13 cellular contexts compared by ENCODE assay signal in genomic region chr10:14056545-14057332, GRCh38.
DNase-seq lines count a peak whose midpoint lies in the region; ATAC-seq, FAIRE-seq and TF ChIP-seq lines count a peak whose summit lies in the region.
"Had no signal": no experiment of that assay in that cellular context is flagged by ENCODE, and none has a peak within 500 bp of the region (broad histone marks: within the 10 kb centered on the region; RNA-seq: fewer than 3 reads in every experiment).

No MANE protein-coding gene starts in this region.

- H3K36me3 Mint-ChIP-seq in activated naive CD8-positive, alpha-beta T cell treated with anti-CD3 and anti-CD28 coated beads, Interleukin-2, amount 50 U/mL, for 24 hours (ENCODE audit: low read depth) = peaks cover 3% of the 10 kb centered on the region
- H3K36me3 Mint-ChIP-seq: activated CD4-positive, alpha-beta memory T cell treated with anti-CD3 and anti-CD28 coated beads for 36 hours had no signal

- H3K27ac ChIP-seq in endothelial cell of umbilical vein (ENCODE audit: insufficient read depth, low read depth, low read length) (no peak overlapping the region), muscle layer of duodenum (ENCODE audit: low read length) (peak overlapping the region; percentile 47), dorsolateral prefrontal cortex (no peak overlapping the region)
- H3K27ac ChIP-seq: cardiac muscle cell, uterus had no signal

- no peak for ATAC-seq in activated naive CD8-positive, alpha-beta T cell treated with anti-CD3 and anti-CD28 coated beads, Interleukin-2, amount 50 U/mL, for 24 hours
- ATAC-seq in GM19023 (IDR thresholded peaks at IDR 0.05; ENCODE audit: unreplicated experiment) = no peak

- H3K4me1 ChIP-seq in endothelial cell of umbilical vein (ENCODE audit: control insufficient read depth, extremely low read depth, insufficient read depth, low read length) (no peaks in the 10 kb centered on the region), muscle layer of duodenum (ENCODE audit: control insufficient read depth in 1 of 2, insufficient read depth in 2 of 2, low read length in 2 of 2) (peaks cover 7% of the 10 kb centered on the region in 2 donors)
- H3K4me1 ChIP-seq: Peyer's patch, uterus had no signal

- H3K27ac Mint-ChIP-seq in activated naive CD8-positive, alpha-beta T cell treated with anti-CD3 and anti-CD28 coated beads, Interleukin-2, amount 50 U/mL, for 24 hours = no peak overlapping the region
- H3K27ac Mint-ChIP-seq: activated CD4-positive, alpha-beta memory T cell treated with anti-CD3 and anti-CD28 coated beads for 36 hours had no signal

- no peak overlapping the region for H3K4me3 Mint-ChIP-seq in activated naive CD8-positive, alpha-beta T cell treated with anti-CD3 and anti-CD28 coated beads, Interleukin-2, amount 50 U/mL, for 24 hours
- H3K4me3 Mint-ChIP-seq: activated CD4-positive, alpha-beta memory T cell treated with anti-CD3 and anti-CD28 coated beads for 36 hours had no signal

- peak; percentile 97 for DNase-seq in AG09309 (ENCODE audit: low read depth)
- peak; percentile 78 for DNase-seq in NCI-H2171 treated with DMSO at 0.1 percent for 48 hours (lab: John Stamatoyannopoulos, UW)
- peak; percentile 19 for DNase-seq in endothelial cell of umbilical vein (ENCODE audit: low read depth, low spot score)
- no peak for DNase-seq in dorsolateral prefrontal cortex
- no peak for DNase-seq in activated naive CD8-positive, alpha-beta T cell treated with anti-CD3 and anti-CD28 coated beads, Interleukin-2, amount 50 U/mL, for 24 hours
- no peak for DNase-seq in AML-193 (lab: John Stamatoyannopoulos, UW)
- DNase-seq: activated CD4-positive, alpha-beta memory T cell treated with anti-CD3 and anti-CD28 coated beads for 36 hours; Peyer's patch; uterus had no signal

- no peak overlapping the region for H3K9ac ChIP-seq in endothelial cell of umbilical vein (replicated peaks; ENCODE audit: extremely low read depth, insufficient read depth, low read length)

- dilution Hi-C loops in endothelial cell of umbilical vein (cut with MboI; ENCODE audit: extremely low pct_ligation_motif_present, low sequenced_read_pairs) = no loop called here

- H3K9me3 ChIP-seq in endothelial cell of umbilical vein (replicated peaks; ENCODE audit: control insufficient read depth, insufficient read depth, low read length) = no peaks in the 10 kb centered on the region
- no peaks in the 10 kb centered on the region for H3K9me3 ChIP-seq in muscle layer of duodenum (ENCODE audit: control insufficient read depth in 1 of 2, low read length in 2 of 2)
- H3K9me3 ChIP-seq: uterus had no signal

- no TSS peak for BruUV-seq in endothelial cell of umbilical vein (replicated peaks; lab: Mats Ljungman, UMichigan)

- TF ChIP-seq CTCF in AG09309 (IDR thresholded peaks at IDR 0.05; ENCODE audit: control insufficient read depth, insufficient read depth, low read depth, low read length, missing control alignments) = no peak
- TF ChIP-seq CTCF in endothelial cell of umbilical vein (IDR thresholded peaks at IDR 0.05; ENCODE audit: extremely low read depth in 1 of 2, insufficient read depth in 1 of 2, low read depth in 1 of 2, low read length in 2 of 2) = no peak
- no peak for TF ChIP-seq CTCF in dorsolateral prefrontal cortex (IDR thresholded peaks at IDR 0.05 in 54 of 56, conservative IDR thresholded peaks at IDR 0.05 in 2 of 56; ENCODE audit: low read depth in 1 of 56, partially characterized antibody in 56 of 56)

- H3K36me3 ChIP-seq in endothelial cell of umbilical vein (ENCODE audit: control insufficient read depth in 2 of 2, extremely low read depth in 1 of 2, insufficient read depth in 2 of 2, low read length in 2 of 2) (no peaks in the 10 kb centered on the region), muscle layer of duodenum (ENCODE audit: control insufficient read depth in 1 of 2, insufficient read depth in 2 of 2, low read length in 2 of 2) (no peaks in the 10 kb centered on the region)
- H3K36me3 ChIP-seq: cardiac muscle cell, Peyer's patch, uterus had no signal

- POLR2A ChIA-PET in endothelial cell of umbilical vein (lab: Charles Lee) = no interaction called here

- no peaks in the 10 kb centered on the region for H4K20me1 ChIP-seq in endothelial cell of umbilical vein (replicated peaks; ENCODE audit: control insufficient read depth, extremely low read depth, insufficient read depth, low read length)

- intact Hi-C loops in endothelial cell of umbilical vein (cut with micrococcal nuclease) = no loop called here
- intact Hi-C loops in dorsolateral prefrontal cortex (cut with DNase I) = no loop called here

- no peaks in the 10 kb centered on the region for H3K4me1 Mint-ChIP-seq in activated naive CD8-positive, alpha-beta T cell treated with anti-CD3 and anti-CD28 coated beads, Interleukin-2, amount 50 U/mL, for 24 hours

- H3K9me3 Mint-ChIP-seq in activated naive CD8-positive, alpha-beta T cell treated with anti-CD3 and anti-CD28 coated beads, Interleukin-2, amount 50 U/mL, for 24 hours = peaks cover 4% of the 10 kb centered on the region

- H3K9me1 ChIP-seq in endothelial cell of umbilical vein (replicated peaks; ENCODE audit: control insufficient read depth, extremely low read depth, insufficient read depth, low read length) = no peaks in the 10 kb centered on the region

- no peak for TF ChIP-seq POLR2A in endothelial cell of umbilical vein (IDR thresholded peaks at IDR 0.05; ENCODE audit: low read depth, low read length)

- peaks cover 2 to 5% of the 10 kb centered on the region in 2 experiments for H3K27me3 ChIP-seq in endothelial cell of umbilical vein (ENCODE audit: control insufficient read depth in 2 of 2, insufficient read depth in 2 of 2, low read length in 2 of 2)
- H3K27me3 ChIP-seq in muscle layer of duodenum (ENCODE audit: low read depth, low read length) = no peaks in the 10 kb centered on the region
- no peaks in the 10 kb centered on the region for H3K27me3 ChIP-seq in dorsolateral prefrontal cortex
- H3K27me3 ChIP-seq: cardiac muscle cell, Peyer's patch had no signal

- peaks cover 3% of the 10 kb centered on the region for H3K27me3 Mint-ChIP-seq in activated naive CD8-positive, alpha-beta T cell treated with anti-CD3 and anti-CD28 coated beads, Interleukin-2, amount 50 U/mL, for 24 hours

- CTCF ChIA-PET in endothelial cell of umbilical vein (lab: Charles Lee) = interaction anchor here (1.0 kb wide), 1 partner anchor 16 kb away, joined by 4 read pairs; no protein-coding TSS in a partner anchor

- H3K4me2 ChIP-seq in endothelial cell of umbilical vein (ENCODE audit: insufficient read depth, low read length) = no peak overlapping the region

- H3K79me2 ChIP-seq in endothelial cell of umbilical vein (ENCODE audit: control insufficient read depth, insufficient read depth, low read length) = no peaks in the 10 kb centered on the region

- H3K4me3 ChIP-seq in AG09309 (ENCODE audit: control insufficient read depth, low read depth, low read length) (no peak overlapping the region), endothelial cell of umbilical vein (replicated peaks in 1 of 3; ENCODE audit: insufficient read depth in 1 of 3, low read depth in 1 of 3, low read length in 3 of 3) (no peak overlapping the region), muscle layer of duodenum (ENCODE audit: low read depth in 1 of 2, low read length in 2 of 2) (no peak overlapping the region), dorsolateral prefrontal cortex (no peak overlapping the region)
- H3K4me3 ChIP-seq: cardiac muscle cell, Peyer's patch, uterus had no signal

- FAIRE-seq in endothelial cell of umbilical vein (lab: Jason Lieb, UNC) = no peak
- FAIRE-seq: islet of Langerhans had no signal

- H2AFZ ChIP-seq in endothelial cell of umbilical vein (ENCODE audit: low read depth, low read length) = no peak overlapping the region

TF ChIP-seq in endothelial cell of umbilical vein, 7 proteins besides CTCF, POLR2A, EP300 and RAD21:
- TF ChIP-seq MAX (IDR thresholded peaks at IDR 0.05; ENCODE audit: insufficient read depth, insufficient read length) = no peak
- no peak for TF ChIP-seq POLR2AphosphoS5 (IDR thresholded peaks at IDR 0.05; ENCODE audit: insufficient read depth, low read depth, low read length)
- no peak for TF ChIP-seq EZH2 (IDR thresholded peaks at IDR 0.05; ENCODE audit: borderline replicate concordance, low read depth, low read length, severe bottlenecking)
- no peak for TF ChIP-seq JUN (IDR thresholded peaks at IDR 0.05; ENCODE audit: borderline replicate concordance, insufficient read depth, insufficient read length, low read depth)
- TF ChIP-seq GATA2 (IDR thresholded peaks at IDR 0.05; ENCODE audit: insufficient read depth, insufficient read length, low read depth, low read length) = no peak
- no peak for TF ChIP-seq MYC (IDR thresholded peaks at IDR 0.05; ENCODE audit: low read depth, low read length)
- no peak for TF ChIP-seq FOS (IDR thresholded peaks at IDR 0.05; ENCODE audit: borderline replicate concordance, insufficient read depth, low read length)

Comparison
In these comparisons a context has a peak if more than half of its experiments do, and no peak if none do; other contexts are left out.
1. DNase-seq: peak in AG09309 (single experiment), NCI-H2171 treated with DMSO at 0.1 percent for 48 hours (single experiment) and endothelial cell of umbilical vein (single experiment); none in dorsolateral prefrontal cortex (0 of 10), activated naive CD8-positive, alpha-beta T cell treated with anti-CD3 and anti-CD28 coated beads, Interleukin-2, amount 50 U/mL, for 24 hours (single experiment) and AML-193 (0 of 2).